In genomic region chr7:137539111-137539715, GRCh38 we compare ENCODE assay signal across 1 cellular context.
TF ChIP-seq lines count a peak whose summit lies in the region.

No MANE protein-coding gene starts in this region.

TF ChIP-seq in GM23338, 12 proteins besides CTCF, POLR2A, EP300 and RAD21 (continued from another document):
- TF ChIP-seq, protein P1, sequence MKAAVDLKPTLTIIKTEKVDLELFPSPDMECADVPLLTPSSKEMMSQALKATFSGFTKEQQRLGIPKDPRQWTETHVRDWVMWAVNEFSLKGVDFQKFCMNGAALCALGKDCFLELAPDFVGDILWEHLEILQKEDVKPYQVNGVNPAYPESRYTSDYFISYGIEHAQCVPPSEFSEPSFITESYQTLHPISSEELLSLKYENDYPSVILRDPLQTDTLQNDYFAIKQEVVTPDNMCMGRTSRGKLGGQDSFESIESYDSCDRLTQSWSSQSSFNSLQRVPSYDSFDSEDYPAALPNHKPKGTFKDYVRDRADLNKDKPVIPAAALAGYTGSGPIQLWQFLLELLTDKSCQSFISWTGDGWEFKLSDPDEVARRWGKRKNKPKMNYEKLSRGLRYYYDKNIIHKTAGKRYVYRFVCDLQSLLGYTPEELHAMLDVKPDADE (IDR thresholded peaks at IDR 0.05) = no peak
- TF ChIP-seq CREB1 (CRISPR knock-in tag; IDR thresholded peaks at IDR 0.05; ENCODE audit: low read depth) (no peak), JUNB (IDR thresholded peaks at IDR 0.05; ENCODE audit: unreplicated experiment) (no peak), EZH2phosphoT487 (IDR thresholded peaks at IDR 0.05; ENCODE audit: unreplicated experiment) (no peak), STAT1 (IDR thresholded peaks at IDR 0.05; ENCODE audit: unreplicated experiment) (no peak)
- TF ChIP-seq, protein P2, sequence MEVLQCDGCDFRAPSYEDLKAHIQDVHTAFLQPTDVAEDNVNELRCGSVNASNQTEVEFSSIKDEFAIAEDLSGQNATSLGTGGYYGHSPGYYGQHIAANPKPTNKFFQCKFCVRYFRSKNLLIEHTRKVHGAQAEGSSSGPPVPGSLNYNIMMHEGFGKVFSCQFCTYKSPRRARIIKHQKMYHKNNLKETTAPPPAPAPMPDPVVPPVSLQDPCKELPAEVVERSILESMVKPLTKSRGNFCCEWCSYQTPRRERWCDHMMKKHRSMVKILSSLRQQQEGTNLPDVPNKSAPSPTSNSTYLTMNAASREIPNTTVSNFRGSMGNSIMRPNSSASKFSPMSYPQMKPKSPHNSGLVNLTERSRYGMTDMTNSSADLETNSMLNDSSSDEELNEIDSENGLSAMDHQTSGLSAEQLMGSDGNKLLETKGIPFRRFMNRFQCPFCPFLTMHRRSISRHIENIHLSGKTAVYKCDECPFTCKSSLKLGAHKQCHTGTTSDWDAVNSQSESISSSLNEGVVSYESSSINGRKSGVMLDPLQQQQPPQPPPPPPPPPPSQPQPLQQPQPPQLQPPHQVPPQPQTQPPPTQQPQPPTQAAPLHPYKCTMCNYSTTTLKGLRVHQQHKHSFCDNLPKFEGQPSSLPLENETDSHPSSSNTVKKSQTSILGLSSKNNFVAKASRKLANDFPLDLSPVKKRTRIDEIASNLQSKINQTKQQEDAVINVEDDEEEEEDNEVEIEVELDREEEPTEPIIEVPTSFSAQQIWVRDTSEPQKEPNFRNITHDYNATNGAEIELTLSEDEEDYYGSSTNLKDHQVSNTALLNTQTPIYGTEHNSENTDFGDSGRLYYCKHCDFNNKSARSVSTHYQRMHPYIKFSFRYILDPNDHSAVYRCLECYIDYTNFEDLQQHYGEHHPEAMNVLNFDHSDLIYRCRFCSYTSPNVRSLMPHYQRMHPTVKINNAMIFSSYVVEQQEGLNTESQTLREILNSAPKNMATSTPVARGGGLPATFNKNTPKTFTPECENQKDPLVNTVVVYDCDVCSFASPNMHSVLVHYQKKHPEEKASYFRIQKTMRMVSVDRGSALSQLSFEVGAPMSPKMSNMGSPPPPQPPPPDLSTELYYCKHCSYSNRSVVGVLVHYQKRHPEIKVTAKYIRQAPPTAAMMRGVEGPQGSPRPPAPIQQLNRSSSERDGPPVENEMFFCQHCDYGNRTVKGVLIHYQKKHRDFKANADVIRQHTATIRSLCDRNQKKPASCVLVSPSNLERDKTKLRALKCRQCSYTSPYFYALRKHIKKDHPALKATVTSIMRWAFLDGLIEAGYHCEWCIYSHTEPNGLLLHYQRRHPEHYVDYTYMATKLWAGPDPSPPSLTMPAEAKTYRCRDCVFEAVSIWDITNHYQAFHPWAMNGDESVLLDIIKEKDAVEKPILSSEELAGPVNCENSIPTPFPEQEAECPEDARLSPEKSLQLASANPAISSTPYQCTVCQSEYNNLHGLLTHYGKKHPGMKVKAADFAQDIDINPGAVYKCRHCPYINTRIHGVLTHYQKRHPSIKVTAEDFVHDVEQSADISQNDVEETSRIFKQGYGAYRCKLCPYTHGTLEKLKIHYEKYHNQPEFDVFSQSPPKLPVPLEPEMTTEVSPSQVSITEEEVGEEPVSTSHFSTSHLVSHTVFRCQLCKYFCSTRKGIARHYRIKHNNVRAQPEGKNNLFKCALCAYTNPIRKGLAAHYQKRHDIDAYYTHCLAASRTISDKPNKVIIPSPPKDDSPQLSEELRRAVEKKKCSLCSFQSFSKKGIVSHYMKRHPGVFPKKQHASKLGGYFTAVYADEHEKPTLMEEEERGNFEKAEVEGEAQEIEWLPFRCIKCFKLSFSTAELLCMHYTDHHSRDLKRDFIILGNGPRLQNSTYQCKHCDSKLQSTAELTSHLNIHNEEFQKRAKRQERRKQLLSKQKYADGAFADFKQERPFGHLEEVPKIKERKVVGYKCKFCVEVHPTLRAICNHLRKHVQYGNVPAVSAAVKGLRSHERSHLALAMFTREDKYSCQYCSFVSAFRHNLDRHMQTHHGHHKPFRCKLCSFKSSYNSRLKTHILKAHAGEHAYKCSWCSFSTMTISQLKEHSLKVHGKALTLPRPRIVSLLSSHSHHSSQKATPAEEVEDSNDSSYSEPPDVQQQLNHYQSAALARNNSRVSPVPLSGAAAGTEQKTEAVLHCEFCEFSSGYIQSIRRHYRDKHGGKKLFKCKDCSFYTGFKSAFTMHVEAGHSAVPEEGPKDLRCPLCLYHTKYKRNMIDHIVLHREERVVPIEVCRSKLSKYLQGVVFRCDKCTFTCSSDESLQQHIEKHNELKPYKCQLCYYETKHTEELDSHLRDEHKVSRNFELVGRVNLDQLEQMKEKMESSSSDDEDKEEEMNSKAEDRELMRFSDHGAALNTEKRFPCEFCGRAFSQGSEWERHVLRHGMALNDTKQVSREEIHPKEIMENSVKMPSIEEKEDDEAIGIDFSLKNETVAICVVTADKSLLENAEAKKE (CRISPR knock-in tag; IDR thresholded peaks at IDR 0.05) = no peak
